8 cellular contexts compared by ENCODE assay signal in genomic region chr1:211698161-211699026, GRCh38. TPM values are rescaled to one million over a fixed set of nuclear protein-coding genes. Genes with fewer than 3 reads are reported as not detected.
A peak's percentile ranks its signal among the peaks of the same experiment; 100 is the strongest.
DNase-seq lines count a peak whose midpoint lies in the region; ATAC-seq, FAIRE-seq and TF ChIP-seq lines count a peak whose summit lies in the region.

No MANE protein-coding gene starts in this region.

- FAIRE-seq in RCC 7860 (lab: Jason Lieb, UNC) = no peak

- H3K4me3 ChIP-seq in HUES64 (ENCODE audit: low read length) (peak overlapping the region; percentile 65), neutrophil (ENCODE audit: low read depth in 1 of 2, low read length in 1 of 2) (peak overlapping the region; percentile 41 to 51)

- H3K27ac ChIP-seq in HUES64 (ENCODE audit: low read depth, low read length) (no peak overlapping the region), foreskin keratinocyte (no peak overlapping the region), neutrophil (peak overlapping the region; percentile 34)

- TF ChIP-seq CTCF in foreskin keratinocyte (conservative IDR thresholded peaks at IDR 0.05) = peak; percentile 99
- peak; percentile 98 for TF ChIP-seq CTCF in neutrophil (IDR thresholded peaks at IDR 0.05)

- 18% methylated on average over 29 of the region's 29 CpGs for WGBS in HUES64

- H3K4me1 ChIP-seq in HUES64 (ENCODE audit: insufficient read depth, low read length) (no peaks in the 10 kb centered on the region), foreskin keratinocyte (no peaks in the 10 kb centered on the region), neutrophil (ENCODE audit: control insufficient read depth in 1 of 2, insufficient read depth in 1 of 2, low read depth in 1 of 2, low read length in 1 of 2) (peaks cover 6 to 15% of the 10 kb centered on the region in 2 experiments)

- H3K27me3 ChIP-seq in HUES64 (ENCODE audit: insufficient read depth, low read length) = peaks cover 13% of the 10 kb centered on the region
- H3K27me3 ChIP-seq in foreskin keratinocyte = no peaks in the 10 kb centered on the region
- H3K27me3 ChIP-seq in neutrophil = peaks cover 11% of the 10 kb centered on the region

- H3K9me3 ChIP-seq in HUES64 (ENCODE audit: insufficient read depth, low read depth, low read length) (no peaks in the 10 kb centered on the region), neutrophil (no peaks in the 10 kb centered on the region)

- H3K9ac ChIP-seq in HUES64 (ENCODE audit: low read depth, low read length) = no peak overlapping the region

- ATAC-seq in GM21423 (IDR thresholded peaks at IDR 0.05; ENCODE audit: unreplicated experiment) (peak; percentile 47), foreskin keratinocyte (peak; percentile 91)

- DNase-seq in COR-L47 (lab: John Stamatoyannopoulos, UW) (peak; percentile 70), RCC 7860 (ENCODE audit: low spot score) (peak; percentile 46), foreskin keratinocyte (peak; percentile 19 to 56), superior temporal gyrus (ENCODE audit: extremely low spot score) (peak; percentile 91)
- peak; percentile 72 for DNase-seq in activated effector memory CD4-positive, alpha-beta T cell treated with Interleukin-2 at 50 U/mL for 16 hours

- H3K36me3 ChIP-seq in HUES64 (ENCODE audit: insufficient read depth, low read length) = no peaks in the 10 kb centered on the region
- H3K36me3 ChIP-seq in neutrophil = no peaks in the 10 kb centered on the region

RNA-seq across cellular contexts. Expression of gene NEK2, which starts 23.0 kb away (rescaled TPM):
- 25.3 TPM for polyA plus RNA-seq in HUES64 (2013, experiment 1 of 2)
- 32.0 TPM for polyA plus RNA-seq in HUES64 (2013, experiment 2 of 2)
- 24.1 and 31.1 TPM in 2 replicates for total RNA-seq in foreskin keratinocyte
- 11.0 and 16.1 TPM in 2 replicates for polyA plus RNA-seq in foreskin keratinocyte

Comparison
In these comparisons a context has a peak if more than half of its experiments do, and no peak if none do; other contexts are left out.
1. DNase-seq: peak in every context shown above with its lines; median percentile 91 in superior temporal gyrus; 72 in activated effector memory CD4-positive, alpha-beta T cell treated with Interleukin-2 at 50 U/mL for 16 hours; 70 in COR-L47; 46 in RCC 7860; 38 in foreskin keratinocyte.